ENCODE assay signal across 15 cellular contexts in genomic region chr19:5083547-5083965, GRCh38.
DNase-seq lines count a peak whose midpoint lies in the region; ATAC-seq and TF ChIP-seq lines count a peak whose summit lies in the region.
"Had no signal": no experiment of that assay in that cellular context is flagged by ENCODE, and none has a peak within 500 bp of the region (broad histone marks: within the 10 kb centered on the region; RNA-seq: fewer than 3 reads in every experiment).

No MANE protein-coding gene starts in this region.

- no peak overlapping the region for H3K27ac ChIP-seq in left lung
- peak overlapping the region in 12 of 21 experiments; percentile 19 to 83 (median 50) for H3K27ac ChIP-seq in skin epidermis
- H3K27ac ChIP-seq in upper lobe of right lung, result no peak overlapping the region
- H3K27ac ChIP-seq: KMS-11 had no signal

- H3K9me3 ChIP-seq in left lung, result no peaks in the 10 kb centered on the region
- H3K9me3 ChIP-seq in upper lobe of right lung, result no peaks in the 10 kb centered on the region

- no peaks in the 10 kb centered on the region for H3K27me3 ChIP-seq in left lung
- H3K27me3 ChIP-seq in upper lobe of right lung, result no peaks in the 10 kb centered on the region

- DNase-seq in NCI-H2227 treated with DMSO at 0.1 percent for 48 hours (lab: John Stamatoyannopoulos, UW), result peak; percentile 11
- peak; percentile 53 for DNase-seq in fibroblast of pulmonary artery (ENCODE audit: low read depth)
- peak in 1 of 2 donors; percentile 40 for DNase-seq in left lung
- DNase-seq in upper lobe of right lung, result no peak
- DNase-seq in ACHN, result no peak
- DNase-seq in DMS 273 (lab: John Stamatoyannopoulos, UW; ENCODE audit: unreplicated experiment), result no peak
- DNase-seq: DMS153, natural killer cell, NCI-H446, PC-3, small intestine, SW 1271 had no signal

- H3K4me1 ChIP-seq in left lung, result no peaks in the 10 kb centered on the region
- no peaks in the 10 kb centered on the region for H3K4me1 ChIP-seq in upper lobe of right lung

- TF ChIP-seq CTCF in fibroblast of pulmonary artery (IDR thresholded peaks at IDR 0.05; ENCODE audit: low read length, missing control alignments) (no peak), left lung (IDR thresholded peaks at IDR 0.05) (no peak), upper lobe of right lung (IDR thresholded peaks at IDR 0.05) (no peak)

- ATAC-seq in left lung (peak; percentile 27), upper lobe of right lung (no peak), HG03439 (IDR thresholded peaks at IDR 0.05; ENCODE audit: unreplicated experiment) (no peak)
- ATAC-seq: natural killer cell, PC-3 had no signal

- in situ Hi-C loops in ACHN (cut with HindIII; ENCODE audit: low pct_ligation_motif_present, low pct_unique_long_range_greater_than_20kb, low sequenced_read_pairs), result no loop called here

- H3K36me3 ChIP-seq in left lung (peaks cover 0 to 91% of the 10 kb centered on the region in 2 donors), upper lobe of right lung (peaks cover 65% of the 10 kb centered on the region)

- no peak overlapping the region for H3K4me3 ChIP-seq in fibroblast of pulmonary artery (replicated peaks; ENCODE audit: low read depth, low read length)
- no peak overlapping the region for H3K4me3 ChIP-seq in left lung
- H3K4me3 ChIP-seq in skin epidermis, result no peak overlapping the region
- H3K4me3 ChIP-seq in upper lobe of right lung, result no peak overlapping the region

- intact Hi-C loops in left lung (cut with DNase I) (no loop called here), upper lobe of right lung (cut with DNase I) (no loop called here)

Comparison
In these comparisons a context has a peak if more than half of its experiments do, and no peak if none do; other contexts are left out.
1. DNase-seq: peak in NCI-H2227 treated with DMSO at 0.1 percent for 48 hours (single experiment) and fibroblast of pulmonary artery (single experiment); none in upper lobe of right lung (single experiment), ACHN (single experiment) and DMS 273 (single experiment).
2. H3K27ac ChIP-seq: peak in skin epidermis (12 of 21); none in left lung (0 of 2) and upper lobe of right lung (single experiment).